In genomic region chr12:123940627-123940966, GRCh38 we compare ENCODE assay signal across 22 cellular contexts. TPM values are rescaled to one million over a fixed set of nuclear protein-coding genes. Genes with fewer than 3 reads are reported as not detected.
DNase-seq lines count a peak whose midpoint lies in the region; ATAC-seq and TF ChIP-seq lines count a peak whose summit lies in the region.
"Had no signal": no experiment of that assay in that cellular context is flagged by ENCODE, and none has a peak within 500 bp of the region (broad histone marks: within the 10 kb centered on the region; RNA-seq: fewer than 3 reads in every experiment).

No MANE protein-coding gene starts in this region.

- H3K36me3 Mint-ChIP-seq in CD14-positive monocyte, result peaks cover 20 to 27% of the 10 kb centered on the region in 2 donors
- H3K36me3 Mint-ChIP-seq in CD4-positive, alpha-beta T cell (ENCODE audit: low read depth), result peaks cover 50% of the 10 kb centered on the region
- H3K36me3 Mint-ChIP-seq in naive thymus-derived CD8-positive, alpha-beta T cell, result peaks cover 14 to 43% (median 29%) of the 10 kb centered on the region in 3 donors
- peaks cover 26% of the 10 kb centered on the region for H3K36me3 Mint-ChIP-seq in activated T-helper 2 cell treated with anti-CD3 and anti-CD28 coated beads, Interferon-gamma antibody, Interleukin-2, Interleukin-4, amounts not matched to agents 10 μg/mL and 5 μg/mL and 100 μg/mL, durations not matched to agents 14 hours and 24 hours and 36 hours (ENCODE audit: low read depth)

- peaks cover 5% of the 10 kb centered on the region for H3K9me3 ChIP-seq in CD4-positive, alpha-beta T cell (ENCODE audit: control insufficient read depth, low read length)

- DNase-seq in CD14-positive monocyte (ENCODE audit: low spot score) (no peak), 8988T (no peak), kidney glomerular epithelial cell (lab: John Stamatoyannopoulos, UW) (no peak)
- no peak for DNase-seq in CD4-positive, alpha-beta T cell
- DNase-seq in naive thymus-derived CD8-positive, alpha-beta T cell, result no peak
- no peak for DNase-seq in activated T-helper 2 cell treated with anti-CD3 and anti-CD28 coated beads, Interferon-gamma antibody, Interleukin-2, Interleukin-4, amounts not matched to agents 10 μg/mL and 5 μg/mL and 100 μg/mL, durations not matched to agents 14 hours and 24 hours and 36 hours (ENCODE audit: low spot score)
- DNase-seq: COR-L47, DMS53, GOT3, HCEC 1CT, MM.1S, NCI-H1417, NCI-H1694, NCI-H2029 treated with DMSO at 0.1 percent for 48 hours, NCI-H526 treated with DMSO at 0.1 percent for 48 hours, RPMI8226, SHP77 had no signal

- peaks cover 10 to 28% (median 21%) of the 10 kb centered on the region in 7 donors for H3K9me3 Mint-ChIP-seq in CD14-positive monocyte
- no peaks in the 10 kb centered on the region for H3K9me3 Mint-ChIP-seq in CD4-positive, alpha-beta T cell
- peaks cover 0 to 3% (median 0%) of the 10 kb centered on the region in 9 donors for H3K9me3 Mint-ChIP-seq in naive thymus-derived CD8-positive, alpha-beta T cell
- H3K9me3 Mint-ChIP-seq in activated T-helper 2 cell treated with anti-CD3 and anti-CD28 coated beads, Interferon-gamma antibody, Interleukin-2, Interleukin-4, amounts not matched to agents 10 μg/mL and 5 μg/mL and 100 μg/mL, durations not matched to agents 14 hours and 24 hours and 36 hours, result no peaks in the 10 kb centered on the region

- no peak for TF ChIP-seq CTCF in CD14-positive monocyte (IDR thresholded peaks at IDR 0.05)
- TF ChIP-seq CTCF in CD4-positive, alpha-beta T cell (IDR thresholded peaks at IDR 0.05), result no peak

- H3K4me1 Mint-ChIP-seq in CD14-positive monocyte, result peaks cover 38% of the 10 kb centered on the region
- H3K4me1 Mint-ChIP-seq in CD4-positive, alpha-beta T cell (ENCODE audit: low read depth), result peaks cover 31% of the 10 kb centered on the region
- H3K4me1 Mint-ChIP-seq in naive thymus-derived CD8-positive, alpha-beta T cell, result peaks cover 25 to 32% (median 29%) of the 10 kb centered on the region in 4 donors
- peaks cover 25% of the 10 kb centered on the region for H3K4me1 Mint-ChIP-seq in activated T-helper 2 cell treated with anti-CD3 and anti-CD28 coated beads, Interferon-gamma antibody, Interleukin-2, Interleukin-4, amounts not matched to agents 10 μg/mL and 5 μg/mL and 100 μg/mL, durations not matched to agents 14 hours and 24 hours and 36 hours (ENCODE audit: low read depth)

- H3K27me3 ChIP-seq in CD4-positive, alpha-beta T cell (ENCODE audit: control insufficient read depth, insufficient read depth, low read length), result no peaks in the 10 kb centered on the region

- no peak for ATAC-seq in CD4-positive, alpha-beta T cell (ENCODE audit: poor library complexity)
- ATAC-seq in naive thymus-derived CD8-positive, alpha-beta T cell, result no peak
- ATAC-seq in HG03139 (IDR thresholded peaks at IDR 0.05; ENCODE audit: unreplicated experiment), result no peak

- H3K4me3 Mint-ChIP-seq in CD14-positive monocyte, result no peak overlapping the region
- H3K4me3 Mint-ChIP-seq in CD4-positive, alpha-beta T cell, result no peak overlapping the region
- no peak overlapping the region for H3K4me3 Mint-ChIP-seq in naive thymus-derived CD8-positive, alpha-beta T cell
- H3K4me3 Mint-ChIP-seq in activated T-helper 2 cell treated with anti-CD3 and anti-CD28 coated beads, Interferon-gamma antibody, Interleukin-2, Interleukin-4, amounts not matched to agents 10 μg/mL and 5 μg/mL and 100 μg/mL, durations not matched to agents 14 hours and 24 hours and 36 hours (ENCODE audit: low read depth), result no peak overlapping the region
- H3K4me3 Mint-ChIP-seq: B cell, IgD-negative memory B cell had no signal

- CTCF ChIA-PET in CD4-positive, alpha-beta T cell (lab: Charles Lee), result no interaction called here

- intact Hi-C loops in CD14-positive monocyte (cut with micrococcal nuclease), result no loop called here
- intact Hi-C loops in CD4-positive, alpha-beta T cell (cut with DNase I, micrococcal nuclease), result no loop called here
- intact Hi-C loops in activated T-helper 2 cell treated with anti-CD3 and anti-CD28 coated beads, Interferon-gamma antibody, Interleukin-2, Interleukin-4, amounts not matched to agents 10 μg/mL and 5 μg/mL and 100 μg/mL, durations not matched to agents 14 hours and 24 hours and 36 hours (cut with micrococcal nuclease), result no loop called here

- H3K27ac ChIP-seq in CD4-positive, alpha-beta T cell (ENCODE audit: low read depth, low read length), result no peak overlapping the region
- peak overlapping the region; percentile 12 for H3K27ac ChIP-seq in cingulate gyrus (ENCODE audit: low read depth, low read length)
- H3K27ac ChIP-seq: KMS-11 had no signal

- H3K27ac Mint-ChIP-seq in CD14-positive monocyte, result peak overlapping the region in 4 of 7 donors; percentile 3 to 81 (median 50)
- peak overlapping the region; percentile 68 for H3K27ac Mint-ChIP-seq in CD4-positive, alpha-beta T cell
- peak overlapping the region in 6 of 10 donors; percentile 35 to 85 (median 56) for H3K27ac Mint-ChIP-seq in naive thymus-derived CD8-positive, alpha-beta T cell
- no peak overlapping the region for H3K27ac Mint-ChIP-seq in activated T-helper 2 cell treated with anti-CD3 and anti-CD28 coated beads, Interferon-gamma antibody, Interleukin-2, Interleukin-4, amounts not matched to agents 10 μg/mL and 5 μg/mL and 100 μg/mL, durations not matched to agents 14 hours and 24 hours and 36 hours
- H3K27ac Mint-ChIP-seq: B cell had no signal

- POLR2A ChIA-PET in CD4-positive, alpha-beta T cell (lab: Charles Lee), result no interaction called here
- POLR2A ChIA-PET in naive thymus-derived CD8-positive, alpha-beta T cell (lab: Charles Lee), result interaction anchor here (0.7 kb wide), 1 partner anchor 37 kb away, joined by 3 read pairs; no protein-coding TSS in a partner anchor

- H3K27me3 Mint-ChIP-seq in CD14-positive monocyte (ENCODE audit: low read depth in 3 of 3), result peaks cover 1 to 4% (median 2%) of the 10 kb centered on the region in 3 donors
- no peaks in the 10 kb centered on the region for H3K27me3 Mint-ChIP-seq in CD4-positive, alpha-beta T cell
- H3K27me3 Mint-ChIP-seq in naive thymus-derived CD8-positive, alpha-beta T cell, result no peaks in the 10 kb centered on the region
- no peaks in the 10 kb centered on the region for H3K27me3 Mint-ChIP-seq in activated T-helper 2 cell treated with anti-CD3 and anti-CD28 coated beads, Interferon-gamma antibody, Interleukin-2, Interleukin-4, amounts not matched to agents 10 μg/mL and 5 μg/mL and 100 μg/mL, durations not matched to agents 14 hours and 24 hours and 36 hours (ENCODE audit: low read depth)
- H3K27me3 Mint-ChIP-seq: B cell, IgD-negative memory B cell had no signal

RNA-seq across cellular contexts. Expression of gene CCDC92, which starts 32.0 kb away (rescaled TPM):
- 1 to 10 TPM; 4.4 to 5.5 TPM for polyA plus RNA-seq in CD14-positive monocyte
- 10 to 100 TPM; 11.5 to 12.7 TPM for total RNA-seq in CD4-positive, alpha-beta T cell
- 10 to 100 TPM; 23.3 to 28.2 TPM for total RNA-seq in naive thymus-derived CD8-positive, alpha-beta T cell
- 10 to 100 TPM; 16.7 to 34.0 (median 21.1) TPM for polyA plus RNA-seq in naive thymus-derived CD8-positive, alpha-beta T cell
- total RNA-seq in activated T-helper 2 cell treated with anti-CD3 and anti-CD28 coated beads, Interferon-gamma antibody, Interleukin-2, Interleukin-4, amounts not matched to agents 10 μg/mL and 5 μg/mL and 100 μg/mL, durations not matched to agents 14 hours and 24 hours and 36 hours, result 11.8 and 12.8 TPM in 2 replicates

RNA-seq across cellular contexts. Expression of gene ZNF664, which starts 32.4 kb away (rescaled TPM):
- polyA plus RNA-seq in CD14-positive monocyte, result 1 to 10 TPM; 1.5 to 2.7 TPM
- total RNA-seq in CD4-positive, alpha-beta T cell, result 10 to 100 TPM; 13.4 to 19.0 TPM
- total RNA-seq in naive thymus-derived CD8-positive, alpha-beta T cell, result 10 to 100 TPM; 43.9 to 47.9 TPM
- polyA plus RNA-seq in naive thymus-derived CD8-positive, alpha-beta T cell, result 10 to 100 TPM in 2 of 3 donors, 1 to 10 TPM in 1; 9.4 to 10.8 (median 10.3) TPM
- total RNA-seq in activated T-helper 2 cell treated with anti-CD3 and anti-CD28 coated beads, Interferon-gamma antibody, Interleukin-2, Interleukin-4, amounts not matched to agents 10 μg/mL and 5 μg/mL and 100 μg/mL, durations not matched to agents 14 hours and 24 hours and 36 hours, result 63.3 and 66.2 TPM in 2 replicates
